Comparison of ENCODE assay signal across 11 cellular contexts in genomic region chrX:124231454-124231853, GRCh38.
"Had no signal": no experiment of that assay in that cellular context is flagged by ENCODE, and none has a peak within 500 bp of the region (broad histone marks: within the 10 kb centered on the region; RNA-seq: fewer than 3 reads in every experiment).

No MANE protein-coding gene starts in this region.

- H3K4me3 Mint-ChIP-seq: activated CD4-positive, alpha-beta memory T cell treated with anti-CD3 and anti-CD28 coated beads, Interleukin-2, amount 10 ng/mL, durations not matched to agents 7 days and 5 days; activated naive CD8-positive, alpha-beta T cell treated with anti-CD3 and anti-CD28 coated beads, Interleukin-2, amount 50 U/mL, for 24 hours; nephron progenitor cell had no signal

- H3K27ac Mint-ChIP-seq: activated CD4-positive, alpha-beta memory T cell treated with anti-CD3 and anti-CD28 coated beads, Interleukin-2, amount 10 ng/mL, durations not matched to agents 7 days and 5 days; activated naive CD8-positive, alpha-beta T cell treated with anti-CD3 and anti-CD28 coated beads, Interleukin-2, amount 50 U/mL, for 24 hours; nephron progenitor cell had no signal

- H3K27me3 ChIP-seq: colonic mucosa, foreskin keratinocyte, pancreas had no signal

- ATAC-seq: activated naive CD8-positive, alpha-beta T cell treated with anti-CD3 and anti-CD28 coated beads, Interleukin-2, amount 50 U/mL, for 24 hours; foreskin keratinocyte; pancreas had no signal

- DNase-seq: activated CD4-positive, alpha-beta memory T cell treated with anti-CD3 and anti-CD28 coated beads, Interleukin-2, amount 10 ng/mL, durations not matched to agents 7 days and 5 days; activated CD8-positive, alpha-beta memory T cell treated with anti-CD3 and anti-CD28 coated beads, Interleukin-2, amount 50 U/mL, for 4 hours; activated naive CD4-positive, alpha-beta T cell; activated naive CD8-positive, alpha-beta T cell treated with anti-CD3 and anti-CD28 coated beads, Interleukin-2, amount 50 U/mL, for 24 hours; colonic mucosa; foreskin keratinocyte; kidney; nephron progenitor cell; pancreas; small intestine; T-helper 9 cell had no signal

- H3K36me3 ChIP-seq: colonic mucosa, pancreas had no signal

- H3K9me3 Mint-ChIP-seq: activated CD4-positive, alpha-beta memory T cell treated with anti-CD3 and anti-CD28 coated beads, Interleukin-2, amount 10 ng/mL, durations not matched to agents 7 days and 5 days; activated naive CD8-positive, alpha-beta T cell treated with anti-CD3 and anti-CD28 coated beads, Interleukin-2, amount 50 U/mL, for 24 hours had no signal

- H3K4me1 ChIP-seq: colonic mucosa, foreskin keratinocyte, pancreas had no signal

- H3K27me3 Mint-ChIP-seq: activated CD4-positive, alpha-beta memory T cell treated with anti-CD3 and anti-CD28 coated beads, Interleukin-2, amount 10 ng/mL, durations not matched to agents 7 days and 5 days; activated naive CD8-positive, alpha-beta T cell treated with anti-CD3 and anti-CD28 coated beads, Interleukin-2, amount 50 U/mL, for 24 hours had no signal

- H3K9me3 ChIP-seq: colonic mucosa, pancreas had no signal

- H3K4me3 ChIP-seq: colonic mucosa, pancreas had no signal

- H3K27ac ChIP-seq: colonic mucosa, foreskin keratinocyte, pancreas had no signal
